9 cellular contexts compared by ENCODE assay signal in genomic region chr13:72651196-72651595, GRCh38.
DNase-seq lines count a peak whose midpoint lies in the region; TF ChIP-seq lines count a peak whose summit lies in the region.
"Had no signal": no experiment of that assay in that cellular context is flagged by ENCODE, and none has a peak within 500 bp of the region (broad histone marks: within the 10 kb centered on the region; RNA-seq: fewer than 3 reads in every experiment).

No MANE protein-coding gene starts in this region.

- H3K9me3 Mint-ChIP-seq in H9 = peaks cover 0 to 2% of the 10 kb centered on the region in 2 experiments; a peak in 2 of 5 replicates
- H3K9me3 Mint-ChIP-seq in activated T-cell treated with anti-CD3 and anti-CD28 coated beads, Interleukin-2, amount 50 U/mL, for 24 hours = no peaks in the 10 kb centered on the region

- no peak overlapping the region for H4K5ac ChIP-seq in H9 (ENCODE audit: insufficient read length, low read depth, low read length)

- H2AFZ ChIP-seq in H9 (ENCODE audit: low read length) (no peak overlapping the region), neuronal stem cell (ENCODE audit: low read length) (peak overlapping the region; percentile 66)

- in situ Hi-C loops in brain microvascular endothelial cell (cut with HindIII; ENCODE audit: low pct_ligation_motif_present, low sequenced_read_pairs) = no loop called here

- H3K18ac ChIP-seq in H9 (ENCODE audit: insufficient read length, low read depth, low read length) (no peak overlapping the region), neuronal stem cell (ENCODE audit: low read length) (no peak overlapping the region)

- H3K4ac ChIP-seq in H9 (ENCODE audit: low read depth, low read length) (no peak overlapping the region), neuronal stem cell (ENCODE audit: low read length) (no peak overlapping the region)

- no peak overlapping the region for H2AK5ac ChIP-seq in H9 (ENCODE audit: insufficient read length, low read length)
- H2AK5ac ChIP-seq in neuronal stem cell (ENCODE audit: low read depth, low read length) = no peak overlapping the region

- H2BK120ac ChIP-seq in H9 (ENCODE audit: low read depth, low read length, poor library complexity, severe bottlenecking) = no peak overlapping the region
- no peak overlapping the region for H2BK120ac ChIP-seq in neuronal stem cell (ENCODE audit: low read depth, low read length)

- WGBS in H9 (ENCODE audit: extremely low coverage, insufficient read length, low lambda C conversion rate) = no CpG with 5 or more reads among the region's 5 CpGs
- WGBS in neuronal stem cell (ENCODE audit: extremely low coverage in 2 of 2, insufficient read length in 2 of 2, insufficient replicate concordance in 1 of 2), 2 donors = no CpG with 5 or more reads among the region's 5 CpGs

- no peaks in the 10 kb centered on the region for H4K20me1 ChIP-seq in H9 (ENCODE audit: control insufficient read depth, insufficient read depth, insufficient read length)

- H3K14ac ChIP-seq in H9 (ENCODE audit: insufficient read depth, low read length) = no peak overlapping the region
- H3K14ac ChIP-seq in neuronal stem cell (ENCODE audit: low read length) = no peak overlapping the region

- H2BK20ac ChIP-seq in H9 (ENCODE audit: low read depth, low read length, poor library complexity, severe bottlenecking) = no peak overlapping the region

- no peak overlapping the region for H3K23ac ChIP-seq in H9 (ENCODE audit: insufficient read length, low read depth, low read length)
- H3K23ac ChIP-seq in neuronal stem cell (ENCODE audit: low read depth, low read length, poor library complexity) = no peak overlapping the region

- no peak for DNase-seq in H9
- peak; percentile 11 for DNase-seq in NCI-H446 treated with DMSO at 0.1 percent for 48 hours (lab: John Stamatoyannopoulos, UW)
- DNase-seq in brain microvascular endothelial cell = peak; percentile 2
- peak; percentile 23 for DNase-seq in neuronal stem cell (ENCODE audit: low spot score)
- no peak for DNase-seq in NK-92 treated with Interleukin-12 subunit alpha and Interleukin-12 subunit beta, amount 100 ng/mL, for 24 hours (lab: John Stamatoyannopoulos, UW)
- no peak for DNase-seq in activated T-cell treated with anti-CD3 and anti-CD28 coated beads, Interleukin-2, amount 50 U/mL, for 24 hours
- DNase-seq in NCI-H2196 treated with DMSO at 0.1 percent for 48 hours (lab: John Stamatoyannopoulos, UW; ENCODE audit: unreplicated experiment) = no peak
- DNase-seq in putamen (ENCODE audit: low spot score) = no peak
- DNase-seq: stimulated activated CD8-positive, alpha-beta memory T cell treated with anti-CD3 and anti-CD28 coated beads, Interleukin-4, amount 100 ng/mL, for 48 hours had no signal

- H3K36me3 ChIP-seq in brain microvascular endothelial cell (replicated peaks) (no peaks in the 10 kb centered on the region), neuronal stem cell (replicated peaks in 1 of 2; ENCODE audit: control insufficient read depth in 2 of 2, insufficient read depth in 2 of 2, low read length in 2 of 2) (no peaks in the 10 kb centered on the region)

- no peak overlapping the region for H3K27ac ChIP-seq in H9 (ENCODE audit: insufficient read length, low read depth, low read length)
- H3K27ac ChIP-seq in brain microvascular endothelial cell = no peak overlapping the region
- no peak overlapping the region for H3K27ac ChIP-seq in neuronal stem cell (replicated peaks; ENCODE audit: low read length)

- no peaks in the 10 kb centered on the region for H3K36me3 Mint-ChIP-seq in H9 (ENCODE audit: insufficient read depth in 1 of 3, low read depth in 3 of 3)
- no peaks in the 10 kb centered on the region for H3K36me3 Mint-ChIP-seq in activated T-cell treated with anti-CD3 and anti-CD28 coated beads, Interleukin-2, amount 50 U/mL, for 24 hours (ENCODE audit: low read depth)

- H3K4me3 ChIP-seq in brain microvascular endothelial cell (ENCODE audit: low read depth, low read length) (no peak overlapping the region), neuronal stem cell (ENCODE audit: low read length in 2 of 2) (no peak overlapping the region)

- TF ChIP-seq CTCF in H9 (conservative IDR thresholded peaks at IDR 0.05) (peak; percentile 65), brain microvascular endothelial cell (IDR thresholded peaks at IDR 0.05; ENCODE audit: low read depth, low read length, missing control alignments) (peak; percentile 56)

- H3K4me3 Mint-ChIP-seq in H9 = no peak overlapping the region
- H3K4me3 Mint-ChIP-seq in activated T-cell treated with anti-CD3 and anti-CD28 coated beads, Interleukin-2, amount 50 U/mL, for 24 hours = no peak overlapping the region

- H2BK15ac ChIP-seq in H9 (ENCODE audit: low read depth, low read length) (no peak overlapping the region), neuronal stem cell (ENCODE audit: low read length) (no peak overlapping the region)

- H3K27me3 ChIP-seq in H9 (ENCODE audit: insufficient read depth, low read length) = no peaks in the 10 kb centered on the region
- no peaks in the 10 kb centered on the region for H3K27me3 ChIP-seq in brain microvascular endothelial cell (replicated peaks)
- H3K27me3 ChIP-seq in neuronal stem cell (ENCODE audit: control insufficient read depth in 3 of 3, insufficient read depth in 3 of 3, low read depth in 1 of 3, low read length in 3 of 3) = no peaks in the 10 kb centered on the region

- no peak overlapping the region for H3K56ac ChIP-seq in H9 (ENCODE audit: insufficient read length, low read depth, low read length)

- no peaks in the 10 kb centered on the region for H3K79me1 ChIP-seq in H9 (ENCODE audit: insufficient read depth, low read depth, low read length, poor library complexity, severe bottlenecking)
- no peaks in the 10 kb centered on the region for H3K79me1 ChIP-seq in neuronal stem cell (ENCODE audit: low read depth, low read length)

- H3K23me2 ChIP-seq in H9 (ENCODE audit: insufficient read length, low read depth, low read length, poor library complexity, severe bottlenecking) = no peaks in the 10 kb centered on the region

- H4K91ac ChIP-seq in H9 (ENCODE audit: insufficient read length, low read depth, low read length) (no peak overlapping the region), neuronal stem cell (ENCODE audit: low read depth, low read length, poor library complexity) (no peak overlapping the region)

- H3K4me1 Mint-ChIP-seq in H9 = peaks cover 0 to 3% of the 10 kb centered on the region in 2 experiments; a peak in 1 of 4 replicates
- H3K4me1 Mint-ChIP-seq in activated T-cell treated with anti-CD3 and anti-CD28 coated beads, Interleukin-2, amount 50 U/mL, for 24 hours (ENCODE audit: low read depth) = no peaks in the 10 kb centered on the region

- H4K8ac ChIP-seq in H9 (replicated peaks; ENCODE audit: insufficient read length, low read depth, low read length) (no peak overlapping the region), neuronal stem cell (ENCODE audit: low read depth, low read length) (no peak overlapping the region)

- H3K4me2 ChIP-seq in H9 (ENCODE audit: insufficient read depth, insufficient read length, low read length) (no peak overlapping the region), neuronal stem cell (ENCODE audit: insufficient read depth, low read length, poor library complexity, severe bottlenecking) (no peak overlapping the region)

- H3K27me3 Mint-ChIP-seq in H9 (ENCODE audit: low read depth) = peaks cover 1% of the 10 kb centered on the region; the same call in 1 of the 2 replicates
- H3K27me3 Mint-ChIP-seq in activated T-cell treated with anti-CD3 and anti-CD28 coated beads, Interleukin-2, amount 50 U/mL, for 24 hours = peaks cover 27% of the 10 kb centered on the region

- H3K4me1 ChIP-seq in H9 (ENCODE audit: insufficient read depth, low read length) (no peaks in the 10 kb centered on the region), neuronal stem cell (ENCODE audit: control insufficient read depth in 2 of 2, insufficient read depth in 1 of 2, low read depth in 1 of 2, low read length in 2 of 2) (no peaks in the 10 kb centered on the region)

- H3K9me3 ChIP-seq in H9 (ENCODE audit: control insufficient read depth, low read depth, low read length) (no peaks in the 10 kb centered on the region), neuronal stem cell (replicated peaks in 1 of 2; ENCODE audit: control insufficient read depth in 2 of 2, insufficient read depth in 1 of 2, low read depth in 1 of 2, low read length in 2 of 2) (no peaks in the 10 kb centered on the region)

- H3T11ph ChIP-seq in H9 (ENCODE audit: low read length) = no peak overlapping the region

- no peak overlapping the region for H3K9ac ChIP-seq in H9 (ENCODE audit: extremely low read depth, insufficient read length, low read length)
- H3K9ac ChIP-seq in neuronal stem cell (ENCODE audit: low read depth, low read length, poor library complexity) = no peak overlapping the region

- no peaks in the 10 kb centered on the region for H3K79me2 ChIP-seq in H9 (ENCODE audit: insufficient read depth, low read length)

- H2BK12ac ChIP-seq in H9 (ENCODE audit: insufficient read length, low read depth, low read length) (no peak overlapping the region), neuronal stem cell (ENCODE audit: low read length) (no peak overlapping the region)

- no peak overlapping the region for H3K27ac Mint-ChIP-seq in H9
- H3K27ac Mint-ChIP-seq in activated T-cell treated with anti-CD3 and anti-CD28 coated beads, Interleukin-2, amount 50 U/mL, for 24 hours = no peak overlapping the region

- no peak overlapping the region for H2BK5ac ChIP-seq in H9 (ENCODE audit: insufficient read length, low read length)
- no peak overlapping the region for H2BK5ac ChIP-seq in neuronal stem cell (ENCODE audit: low read length)

Comparison
In these comparisons a context has a peak if more than half of its experiments do, and no peak if none do; other contexts are left out.
1. DNase-seq: peak in NCI-H446 treated with DMSO at 0.1 percent for 48 hours (single experiment), brain microvascular endothelial cell (single experiment) and neuronal stem cell (single experiment); none in H9 (single experiment), NK-92 treated with Interleukin-12 subunit alpha and Interleukin-12 subunit beta, amount 100 ng/mL, for 24 hours (single experiment), activated T-cell treated with anti-CD3 and anti-CD28 coated beads, Interleukin-2, amount 50 U/mL, for 24 hours (single experiment), NCI-H2196 treated with DMSO at 0.1 percent for 48 hours (single experiment) and putamen (single experiment).